Comparison of ENCODE assay signal across 1 cellular context in the genomic region with DNA sequence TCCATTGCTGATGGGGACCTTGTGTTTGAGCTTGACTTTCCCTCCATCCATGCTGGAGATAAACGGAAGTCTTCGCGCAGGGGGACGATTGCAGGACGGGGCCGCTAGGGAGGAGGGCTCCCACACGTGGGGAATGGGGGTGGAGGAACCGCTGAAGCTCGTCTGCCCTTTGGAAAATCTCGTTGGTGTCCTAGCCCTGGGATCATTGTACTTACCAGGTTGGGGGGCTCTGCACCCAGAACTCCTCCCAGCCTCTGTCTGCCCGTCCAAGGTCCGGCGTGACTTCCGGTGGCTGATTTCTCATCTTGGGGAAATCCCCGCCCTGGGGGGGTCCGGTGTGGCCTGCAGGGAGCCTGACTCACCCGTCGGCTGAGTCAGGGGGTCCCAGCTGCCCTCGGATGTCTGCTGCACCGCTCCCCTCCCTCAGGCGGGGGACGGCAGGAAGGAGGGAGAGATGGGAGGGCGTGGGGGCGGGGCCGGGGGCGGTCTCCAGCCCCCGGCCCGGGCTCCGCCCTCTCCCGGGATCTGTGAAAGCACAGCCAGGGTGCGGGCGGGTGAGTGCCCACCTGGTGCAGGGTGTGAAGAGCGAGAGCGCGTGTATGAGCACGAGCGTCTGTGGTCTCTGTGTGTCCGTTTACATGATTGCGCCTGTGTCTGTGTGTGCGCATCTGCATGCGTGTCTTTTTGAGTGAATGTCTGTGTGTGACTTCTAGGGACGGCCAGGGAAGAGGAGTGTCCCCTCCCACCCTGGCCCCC.
TF ChIP-seq lines count a peak whose summit lies in the region.

No MANE protein-coding gene starts in this region.

TF ChIP-seq in HEK293, 187 proteins besides CTCF, POLR2A, EP300 and RAD21 (continued from another document and continues in another):
- TF ChIP-seq, protein P1, sequence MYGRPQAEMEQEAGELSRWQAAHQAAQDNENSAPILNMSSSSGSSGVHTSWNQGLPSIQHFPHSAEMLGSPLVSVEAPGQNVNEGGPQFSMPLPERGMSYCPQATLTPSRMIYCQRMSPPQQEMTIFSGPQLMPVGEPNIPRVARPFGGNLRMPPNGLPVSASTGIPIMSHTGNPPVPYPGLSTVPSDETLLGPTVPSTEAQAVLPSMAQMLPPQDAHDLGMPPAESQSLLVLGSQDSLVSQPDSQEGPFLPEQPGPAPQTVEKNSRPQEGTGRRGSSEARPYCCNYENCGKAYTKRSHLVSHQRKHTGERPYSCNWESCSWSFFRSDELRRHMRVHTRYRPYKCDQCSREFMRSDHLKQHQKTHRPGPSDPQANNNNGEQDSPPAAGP (tag by site-specific recombination; IDR thresholded peaks at IDR 0.05): peak; percentile 60
- TF ChIP-seq, protein P2, sequence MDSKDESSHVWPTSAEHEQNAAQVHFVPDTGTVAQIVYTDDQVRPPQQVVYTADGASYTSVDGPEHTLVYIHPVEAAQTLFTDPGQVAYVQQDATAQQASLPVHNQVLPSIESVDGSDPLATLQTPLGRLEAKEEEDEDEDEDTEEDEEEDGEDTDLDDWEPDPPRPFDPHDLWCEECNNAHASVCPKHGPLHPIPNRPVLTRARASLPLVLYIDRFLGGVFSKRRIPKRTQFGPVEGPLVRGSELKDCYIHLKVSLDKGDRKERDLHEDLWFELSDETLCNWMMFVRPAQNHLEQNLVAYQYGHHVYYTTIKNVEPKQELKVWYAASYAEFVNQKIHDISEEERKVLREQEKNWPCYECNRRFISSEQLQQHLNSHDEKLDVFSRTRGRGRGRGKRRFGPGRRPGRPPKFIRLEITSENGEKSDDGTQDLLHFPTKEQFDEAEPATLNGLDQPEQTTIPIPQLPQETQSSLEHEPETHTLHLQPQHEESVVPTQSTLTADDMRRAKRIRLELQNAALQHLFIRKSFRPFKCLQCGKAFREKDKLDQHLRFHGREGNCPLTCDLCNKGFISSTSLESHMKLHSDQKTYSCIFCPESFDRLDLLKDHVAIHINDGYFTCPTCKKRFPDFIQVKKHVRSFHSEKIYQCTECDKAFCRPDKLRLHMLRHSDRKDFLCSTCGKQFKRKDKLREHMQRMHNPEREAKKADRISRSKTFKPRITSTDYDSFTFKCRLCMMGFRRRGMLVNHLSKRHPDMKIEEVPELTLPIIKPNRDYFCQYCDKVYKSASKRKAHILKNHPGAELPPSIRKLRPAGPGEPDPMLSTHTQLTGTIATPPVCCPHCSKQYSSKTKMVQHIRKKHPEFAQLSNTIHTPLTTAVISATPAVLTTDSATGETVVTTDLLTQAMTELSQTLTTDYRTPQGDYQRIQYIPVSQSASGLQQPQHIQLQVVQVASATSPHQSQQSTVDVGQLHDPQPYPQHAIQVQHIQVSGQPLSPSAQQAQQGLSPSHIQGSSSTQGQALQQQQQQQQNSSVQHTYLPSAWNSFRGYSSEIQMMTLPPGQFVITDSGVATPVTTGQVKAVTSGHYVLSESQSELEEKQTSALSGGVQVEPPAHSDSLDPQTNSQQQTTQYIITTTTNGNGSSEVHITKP (tag by site-specific recombination; IDR thresholded peaks at IDR 0.05): peak; percentile 98
- TF ChIP-seq ZNF121 (tag by site-specific recombination; IDR thresholded peaks at IDR 0.05) (no peak), ZNF184 (tag by site-specific recombination; IDR thresholded peaks at IDR 0.05) (no peak), ZNF155 (tag by site-specific recombination; IDR thresholded peaks at IDR 0.05) (no peak), GLIS2 (tag by site-specific recombination; IDR thresholded peaks at IDR 0.05) (peak; percentile 93), ZBTB7A (tag by site-specific recombination; IDR thresholded peaks at IDR 0.05; ENCODE audit: low read depth) (no peak; the same call in 1 of the 2 replicates), EGR2 (tag by site-specific recombination; IDR thresholded peaks at IDR 0.05; ENCODE audit: low read depth) (peak; percentile 83), ZNF391 (tag by site-specific recombination; IDR thresholded peaks at IDR 0.05; ENCODE audit: borderline replicate concordance, low read depth) (0 out of 2 replicates have a peak, but pooled peaks have one; percentile 20), ZNF10 (tag by site-specific recombination; IDR thresholded peaks at IDR 0.05) (no peak; the same call in 1 of the 2 replicates), ZFP3 (tag by site-specific recombination; IDR thresholded peaks at IDR 0.05; ENCODE audit: low read depth) (no peak), ZNF2 (tag by site-specific recombination; IDR thresholded peaks at IDR 0.05) (0 out of 2 replicates have a peak, but pooled peaks have one; percentile 25), ZBTB17 (tag by site-specific recombination; IDR thresholded peaks at IDR 0.05) (0 out of 2 replicates have a peak, but pooled peaks have one; percentile 54), ZIC2 (tag by site-specific recombination; IDR thresholded peaks at IDR 0.05) (peak; percentile 75), WT1 (tag by site-specific recombination; IDR thresholded peaks at IDR 0.05) (0 out of 2 replicates have a peak, but pooled peaks have one; percentile 34), ZNF76 (tag by site-specific recombination; IDR thresholded peaks at IDR 0.05; ENCODE audit: borderline replicate concordance, low read depth) (peak; percentile 86), ZNF169 (tag by site-specific recombination; IDR thresholded peaks at IDR 0.05) (no peak), ZNF561 (tag by site-specific recombination; IDR thresholded peaks at IDR 0.05; ENCODE audit: borderline replicate concordance) (peak; percentile 60; the same call in 1 of the 2 replicates), ZNF48 (tag by site-specific recombination; IDR thresholded peaks at IDR 0.05) (no peak), ZBTB48 (tag by site-specific recombination; IDR thresholded peaks at IDR 0.05) (peak; percentile 43), RBAK (tag by site-specific recombination; IDR thresholded peaks at IDR 0.05) (no peak), ZNF140 (tag by site-specific recombination; IDR thresholded peaks at IDR 0.05) (no peak), ZNF600 (tag by site-specific recombination; IDR thresholded peaks at IDR 0.05) (0 out of 2 replicates have a peak, but pooled peaks have one; percentile 11), SP3 (tag by site-specific recombination; IDR thresholded peaks at IDR 0.05) (peak; percentile 94), ZNF621 (tag by site-specific recombination; IDR thresholded peaks at IDR 0.05) (no peak), ZNF549 (tag by site-specific recombination; IDR thresholded peaks at IDR 0.05) (no peak), ZSCAN30 (tag by site-specific recombination; IDR thresholded peaks at IDR 0.05) (no peak), ZNF629 (tag by site-specific recombination; IDR thresholded peaks at IDR 0.05) (0 out of 2 replicates have a peak, but pooled peaks have one; percentile 27), ZNF335 (tag by site-specific recombination; conservative IDR thresholded peaks at IDR 0.05) (peak; percentile 80), ZNF670 (tag by site-specific recombination; IDR thresholded peaks at IDR 0.05; ENCODE audit: low read depth) (no peak), ZNF19 (tag by site-specific recombination; IDR thresholded peaks at IDR 0.05; ENCODE audit: low read depth) (no peak), ZNF354C (tag by site-specific recombination; IDR thresholded peaks at IDR 0.05; ENCODE audit: borderline replicate concordance, low read depth) (no peak), GLIS1 (tag by site-specific recombination; IDR thresholded peaks at IDR 0.05) (peak; percentile 93), ZNF544 (tag by site-specific recombination; IDR thresholded peaks at IDR 0.05) (no peak)
- TF ChIP-seq, protein P3, sequence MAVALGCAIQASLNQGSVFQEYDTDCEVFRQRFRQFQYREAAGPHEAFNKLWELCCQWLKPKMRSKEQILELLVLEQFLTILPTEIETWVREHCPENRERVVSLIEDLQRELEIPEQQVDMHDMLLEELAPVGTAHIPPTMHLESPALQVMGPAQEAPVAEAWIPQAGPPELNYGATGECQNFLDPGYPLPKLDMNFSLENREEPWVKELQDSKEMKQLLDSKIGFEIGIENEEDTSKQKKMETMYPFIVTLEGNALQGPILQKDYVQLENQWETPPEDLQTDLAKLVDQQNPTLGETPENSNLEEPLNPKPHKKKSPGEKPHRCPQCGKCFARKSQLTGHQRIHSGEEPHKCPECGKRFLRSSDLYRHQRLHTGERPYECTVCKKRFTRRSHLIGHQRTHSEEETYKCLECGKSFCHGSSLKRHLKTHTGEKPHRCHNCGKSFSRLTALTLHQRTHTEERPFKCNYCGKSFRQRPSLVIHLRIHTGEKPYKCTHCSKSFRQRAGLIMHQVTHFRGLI (tag by site-specific recombination; IDR thresholded peaks at IDR 0.05): no peak
- TF ChIP-seq, protein P4, sequence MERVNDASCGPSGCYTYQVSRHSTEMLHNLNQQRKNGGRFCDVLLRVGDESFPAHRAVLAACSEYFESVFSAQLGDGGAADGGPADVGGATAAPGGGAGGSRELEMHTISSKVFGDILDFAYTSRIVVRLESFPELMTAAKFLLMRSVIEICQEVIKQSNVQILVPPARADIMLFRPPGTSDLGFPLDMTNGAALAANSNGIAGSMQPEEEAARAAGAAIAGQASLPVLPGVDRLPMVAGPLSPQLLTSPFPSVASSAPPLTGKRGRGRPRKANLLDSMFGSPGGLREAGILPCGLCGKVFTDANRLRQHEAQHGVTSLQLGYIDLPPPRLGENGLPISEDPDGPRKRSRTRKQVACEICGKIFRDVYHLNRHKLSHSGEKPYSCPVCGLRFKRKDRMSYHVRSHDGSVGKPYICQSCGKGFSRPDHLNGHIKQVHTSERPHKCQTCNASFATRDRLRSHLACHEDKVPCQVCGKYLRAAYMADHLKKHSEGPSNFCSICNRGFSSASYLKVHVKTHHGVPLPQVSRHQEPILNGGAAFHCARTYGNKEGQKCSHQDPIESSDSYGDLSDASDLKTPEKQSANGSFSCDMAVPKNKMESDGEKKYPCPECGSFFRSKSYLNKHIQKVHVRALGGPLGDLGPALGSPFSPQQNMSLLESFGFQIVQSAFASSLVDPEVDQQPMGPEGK (tag by site-specific recombination; IDR thresholded peaks at IDR 0.05): peak; percentile 95
- TF ChIP-seq, protein P5, sequence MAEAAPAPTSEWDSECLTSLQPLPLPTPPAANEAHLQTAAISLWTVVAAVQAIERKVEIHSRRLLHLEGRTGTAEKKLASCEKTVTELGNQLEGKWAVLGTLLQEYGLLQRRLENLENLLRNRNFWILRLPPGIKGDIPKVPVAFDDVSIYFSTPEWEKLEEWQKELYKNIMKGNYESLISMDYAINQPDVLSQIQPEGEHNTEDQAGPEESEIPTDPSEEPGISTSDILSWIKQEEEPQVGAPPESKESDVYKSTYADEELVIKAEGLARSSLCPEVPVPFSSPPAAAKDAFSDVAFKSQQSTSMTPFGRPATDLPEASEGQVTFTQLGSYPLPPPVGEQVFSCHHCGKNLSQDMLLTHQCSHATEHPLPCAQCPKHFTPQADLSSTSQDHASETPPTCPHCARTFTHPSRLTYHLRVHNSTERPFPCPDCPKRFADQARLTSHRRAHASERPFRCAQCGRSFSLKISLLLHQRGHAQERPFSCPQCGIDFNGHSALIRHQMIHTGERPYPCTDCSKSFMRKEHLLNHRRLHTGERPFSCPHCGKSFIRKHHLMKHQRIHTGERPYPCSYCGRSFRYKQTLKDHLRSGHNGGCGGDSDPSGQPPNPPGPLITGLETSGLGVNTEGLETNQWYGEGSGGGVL (tag by site-specific recombination; IDR thresholded peaks at IDR 0.05): peak; percentile 97
- TF ChIP-seq, protein P6, sequence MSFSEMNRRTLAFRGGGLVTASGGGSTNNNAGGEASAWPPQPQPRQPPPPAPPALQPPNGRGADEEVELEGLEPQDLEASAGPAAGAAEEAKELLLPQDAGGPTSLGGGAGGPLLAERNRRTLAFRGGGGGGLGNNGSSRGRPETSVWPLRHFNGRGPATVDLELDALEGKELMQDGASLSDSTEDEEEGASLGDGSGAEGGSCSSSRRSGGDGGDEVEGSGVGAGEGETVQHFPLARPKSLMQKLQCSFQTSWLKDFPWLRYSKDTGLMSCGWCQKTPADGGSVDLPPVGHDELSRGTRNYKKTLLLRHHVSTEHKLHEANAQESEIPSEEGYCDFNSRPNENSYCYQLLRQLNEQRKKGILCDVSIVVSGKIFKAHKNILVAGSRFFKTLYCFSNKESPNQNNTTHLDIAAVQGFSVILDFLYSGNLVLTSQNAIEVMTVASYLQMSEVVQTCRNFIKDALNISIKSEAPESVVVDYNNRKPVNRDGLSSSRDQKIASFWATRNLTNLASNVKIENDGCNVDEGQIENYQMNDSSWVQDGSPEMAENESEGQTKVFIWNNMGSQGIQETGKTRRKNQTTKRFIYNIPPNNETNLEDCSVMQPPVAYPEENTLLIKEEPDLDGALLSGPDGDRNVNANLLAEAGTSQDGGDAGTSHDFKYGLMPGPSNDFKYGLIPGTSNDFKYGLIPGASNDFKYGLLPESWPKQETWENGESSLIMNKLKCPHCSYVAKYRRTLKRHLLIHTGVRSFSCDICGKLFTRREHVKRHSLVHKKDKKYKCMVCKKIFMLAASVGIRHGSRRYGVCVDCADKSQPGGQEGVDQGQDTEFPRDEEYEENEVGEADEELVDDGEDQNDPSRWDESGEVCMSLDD (tag by site-specific recombination; IDR thresholded peaks at IDR 0.05): peak; percentile 83
- TF ChIP-seq, protein P7, sequence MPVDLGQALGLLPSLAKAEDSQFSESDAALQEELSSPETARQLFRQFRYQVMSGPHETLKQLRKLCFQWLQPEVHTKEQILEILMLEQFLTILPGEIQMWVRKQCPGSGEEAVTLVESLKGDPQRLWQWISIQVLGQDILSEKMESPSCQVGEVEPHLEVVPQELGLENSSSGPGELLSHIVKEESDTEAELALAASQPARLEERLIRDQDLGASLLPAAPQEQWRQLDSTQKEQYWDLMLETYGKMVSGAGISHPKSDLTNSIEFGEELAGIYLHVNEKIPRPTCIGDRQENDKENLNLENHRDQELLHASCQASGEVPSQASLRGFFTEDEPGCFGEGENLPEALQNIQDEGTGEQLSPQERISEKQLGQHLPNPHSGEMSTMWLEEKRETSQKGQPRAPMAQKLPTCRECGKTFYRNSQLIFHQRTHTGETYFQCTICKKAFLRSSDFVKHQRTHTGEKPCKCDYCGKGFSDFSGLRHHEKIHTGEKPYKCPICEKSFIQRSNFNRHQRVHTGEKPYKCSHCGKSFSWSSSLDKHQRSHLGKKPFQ (tag by site-specific recombination; IDR thresholded peaks at IDR 0.05): peak; percentile 86
- TF ChIP-seq, protein P8, sequence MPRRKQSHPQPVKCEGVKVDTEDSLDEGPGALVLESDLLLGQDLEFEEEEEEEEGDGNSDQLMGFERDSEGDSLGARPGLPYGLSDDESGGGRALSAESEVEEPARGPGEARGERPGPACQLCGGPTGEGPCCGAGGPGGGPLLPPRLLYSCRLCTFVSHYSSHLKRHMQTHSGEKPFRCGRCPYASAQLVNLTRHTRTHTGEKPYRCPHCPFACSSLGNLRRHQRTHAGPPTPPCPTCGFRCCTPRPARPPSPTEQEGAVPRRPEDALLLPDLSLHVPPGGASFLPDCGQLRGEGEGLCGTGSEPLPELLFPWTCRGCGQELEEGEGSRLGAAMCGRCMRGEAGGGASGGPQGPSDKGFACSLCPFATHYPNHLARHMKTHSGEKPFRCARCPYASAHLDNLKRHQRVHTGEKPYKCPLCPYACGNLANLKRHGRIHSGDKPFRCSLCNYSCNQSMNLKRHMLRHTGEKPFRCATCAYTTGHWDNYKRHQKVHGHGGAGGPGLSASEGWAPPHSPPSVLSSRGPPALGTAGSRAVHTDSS (tag by site-specific recombination; IDR thresholded peaks at IDR 0.05): no peak
- TF ChIP-seq, protein P9, sequence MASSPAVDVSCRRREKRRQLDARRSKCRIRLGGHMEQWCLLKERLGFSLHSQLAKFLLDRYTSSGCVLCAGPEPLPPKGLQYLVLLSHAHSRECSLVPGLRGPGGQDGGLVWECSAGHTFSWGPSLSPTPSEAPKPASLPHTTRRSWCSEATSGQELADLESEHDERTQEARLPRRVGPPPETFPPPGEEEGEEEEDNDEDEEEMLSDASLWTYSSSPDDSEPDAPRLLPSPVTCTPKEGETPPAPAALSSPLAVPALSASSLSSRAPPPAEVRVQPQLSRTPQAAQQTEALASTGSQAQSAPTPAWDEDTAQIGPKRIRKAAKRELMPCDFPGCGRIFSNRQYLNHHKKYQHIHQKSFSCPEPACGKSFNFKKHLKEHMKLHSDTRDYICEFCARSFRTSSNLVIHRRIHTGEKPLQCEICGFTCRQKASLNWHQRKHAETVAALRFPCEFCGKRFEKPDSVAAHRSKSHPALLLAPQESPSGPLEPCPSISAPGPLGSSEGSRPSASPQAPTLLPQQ (tag by site-specific recombination; IDR thresholded peaks at IDR 0.05): no peak
